Comparison of ENCODE assay signal across 16 cellular contexts in the genomic region with DNA sequence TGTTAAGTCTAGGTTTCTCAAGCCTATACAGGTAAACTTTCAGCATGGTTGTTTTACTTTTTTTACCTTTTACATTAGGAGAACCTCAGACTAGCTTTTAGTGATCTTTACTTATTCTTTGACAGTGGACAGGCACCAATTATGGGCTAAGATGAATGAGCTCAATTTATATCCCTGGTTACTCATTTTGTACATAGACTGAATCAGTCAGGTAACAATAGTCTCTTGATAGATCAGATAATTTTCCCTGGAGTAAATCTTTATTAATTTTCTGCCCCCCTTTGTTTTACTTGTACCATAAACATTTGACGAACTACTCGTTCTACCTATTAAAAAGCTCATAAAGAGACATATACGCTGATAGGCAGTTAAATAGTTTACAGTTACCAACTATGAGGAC. TPM values are rescaled to one million over a fixed set of nuclear protein-coding genes. Genes with fewer than 3 reads are reported as not detected.
"Had no signal": no experiment of that assay in that cellular context is flagged by ENCODE, and none has a peak within 500 bp of the region (broad histone marks: within the 10 kb centered on the region; RNA-seq: fewer than 3 reads in every experiment).

No MANE protein-coding gene starts in this region.

- H3K4me2 ChIP-seq: hepatocyte had no signal

- H3K4me3 ChIP-seq: coronary artery, hepatocyte, mucosa of descending colon, skin epidermis, thyroid gland, upper lobe of left lung, uterus had no signal

- H3K4me1 Mint-ChIP-seq: neural crest cell had no signal

- ATAC-seq: mucosa of descending colon, natural killer cell, sciatic nerve had no signal

- DNase-seq: effector CD4-positive, alpha-beta T cell; head of caudate nucleus; mucosa of descending colon; natural killer cell; posterior cingulate gyrus; stimulated activated CD4-positive, alpha-beta T cell treated with anti-CD3 and anti-CD28 coated beads, Interleukin-12 subunit alpha, Interleukin-12 subunit beta, amount 100 ng/mL, for 4 hours; stimulated activated naive CD4-positive, alpha-beta T cell; thyroid gland; upper lobe of left lung; uterus had no signal

- H3K27ac ChIP-seq: coronary artery, hepatocyte, skin epidermis, thyroid gland, upper lobe of left lung, uterus had no signal

- H3K4me3 Mint-ChIP-seq: natural killer cell, neural crest cell had no signal

- H3K4me1 ChIP-seq: thyroid gland, upper lobe of left lung, uterus had no signal

- H3K27me3 ChIP-seq: hepatocyte, thyroid gland, upper lobe of left lung, uterus had no signal

- H2AFZ ChIP-seq: hepatocyte had no signal

- H3K9me3 Mint-ChIP-seq: natural killer cell, neural crest cell had no signal

- H3K9me3 ChIP-seq: mucosa of descending colon, thyroid gland, upper lobe of left lung, uterus had no signal

RNA-seq across cellular contexts. Expression of a gene that starts 25.8 kb away (rescaled TPM):
- total RNA-seq: natural killer cell had no signal
- polyA plus RNA-seq: liver had no signal
